In genomic region chr17:78891406-78892061, GRCh38 we compare ENCODE assay signal across 11 cellular contexts. TPM values are rescaled to one million over a fixed set of nuclear protein-coding genes. Genes with fewer than 3 reads are reported as not detected.
DNase-seq lines count a peak whose midpoint lies in the region; ATAC-seq and TF ChIP-seq lines count a peak whose summit lies in the region.
"Had no signal": no experiment of that assay in that cellular context is flagged by ENCODE, and none has a peak within 500 bp of the region (broad histone marks: within the 10 kb centered on the region; RNA-seq: fewer than 3 reads in every experiment).

No MANE protein-coding gene starts in this region.

- no peaks in the 10 kb centered on the region for H3K36me3 Mint-ChIP-seq in activated CD4-positive, alpha-beta memory T cell treated with anti-CD3 and anti-CD28 coated beads, Interleukin-2, amount 10 ng/mL, durations not matched to agents 7 days and 5 days (ENCODE audit: low read depth)
- no peaks in the 10 kb centered on the region for H3K36me3 Mint-ChIP-seq in activated CD4-positive, alpha-beta memory T cell treated with anti-CD3 and anti-CD28 coated beads for 36 hours
- H3K36me3 Mint-ChIP-seq in activated CD8-positive, alpha-beta T cell treated with anti-CD3 and anti-CD28 coated beads for 36 hours (ENCODE audit: low read depth): no peaks in the 10 kb centered on the region
- H3K36me3 Mint-ChIP-seq in memory B cell: peaks cover 9% of the 10 kb centered on the region

- H3K4me3 Mint-ChIP-seq in activated CD4-positive, alpha-beta memory T cell treated with anti-CD3 and anti-CD28 coated beads, Interleukin-2, amount 10 ng/mL, durations not matched to agents 7 days and 5 days: no peak overlapping the region
- H3K4me3 Mint-ChIP-seq in activated CD4-positive, alpha-beta memory T cell treated with anti-CD3 and anti-CD28 coated beads for 36 hours: no peak overlapping the region
- no peak overlapping the region for H3K4me3 Mint-ChIP-seq in activated CD8-positive, alpha-beta T cell treated with anti-CD3 and anti-CD28 coated beads for 36 hours
- peak overlapping the region; percentile 69 for H3K4me3 Mint-ChIP-seq in memory B cell

- no peaks in the 10 kb centered on the region for H3K9me3 ChIP-seq in suprapubic skin

- H3K36me3 ChIP-seq in suprapubic skin: peaks cover 6% of the 10 kb centered on the region

- H3K4me1 ChIP-seq in suprapubic skin: peaks cover 61% of the 10 kb centered on the region

- H3K4me1 Mint-ChIP-seq in activated CD4-positive, alpha-beta memory T cell treated with anti-CD3 and anti-CD28 coated beads, Interleukin-2, amount 10 ng/mL, durations not matched to agents 7 days and 5 days: peaks cover 40% of the 10 kb centered on the region
- H3K4me1 Mint-ChIP-seq in activated CD4-positive, alpha-beta memory T cell treated with anti-CD3 and anti-CD28 coated beads for 36 hours (ENCODE audit: low read depth): peaks cover 31% of the 10 kb centered on the region
- peaks cover 29% of the 10 kb centered on the region for H3K4me1 Mint-ChIP-seq in activated CD8-positive, alpha-beta T cell treated with anti-CD3 and anti-CD28 coated beads for 36 hours (ENCODE audit: low read depth)
- peaks cover 42% of the 10 kb centered on the region for H3K4me1 Mint-ChIP-seq in memory B cell

- no peak for TF ChIP-seq POLR2A in suprapubic skin (IDR thresholded peaks at IDR 0.05)

- no peak for DNase-seq in activated CD4-positive, alpha-beta memory T cell treated with anti-CD3 and anti-CD28 coated beads, Interleukin-2, amount 10 ng/mL, durations not matched to agents 7 days and 5 days
- DNase-seq in activated CD4-positive, alpha-beta memory T cell treated with anti-CD3 and anti-CD28 coated beads for 36 hours: no peak
- no peak for DNase-seq in activated CD8-positive, alpha-beta T cell treated with anti-CD3 and anti-CD28 coated beads for 36 hours
- DNase-seq in memory B cell (ENCODE audit: low spot score in 2 of 2) (no peak), suprapubic skin (ENCODE audit: low spot score in 2 of 2) (peak in 1 of 2 donors; percentile 75), dermis blood vessel endothelial cell (no peak), AG08395 (ENCODE audit: low spot score) (no peak)
- DNase-seq: ACHN, mammary epithelial cell, T1000 had no signal

- TF ChIP-seq CTCF in activated CD8-positive, alpha-beta T cell treated with anti-CD3 and anti-CD28 coated beads for 36 hours (IDR thresholded peaks at IDR 0.05): no peak
- TF ChIP-seq CTCF in suprapubic skin (IDR thresholded peaks at IDR 0.05): no peak

- CTCF ChIA-PET in activated CD4-positive, alpha-beta memory T cell treated with anti-CD3 and anti-CD28 coated beads, Interleukin-2, amount 10 ng/mL, durations not matched to agents 7 days and 5 days (lab: Charles Lee): interaction anchor here (1.5 kb wide), 1 partner anchor 26 kb away, joined by 5 read pairs; no protein-coding TSS in a partner anchor
- CTCF ChIA-PET in activated CD4-positive, alpha-beta memory T cell treated with anti-CD3 and anti-CD28 coated beads for 36 hours (lab: Charles Lee): interaction anchor here (1.1 to 1.9 kb wide), 3 partner anchors 19 to 26 kb away, joined by 3 to 11 read pairs (median 3); no protein-coding TSS in a partner anchor
- CTCF ChIA-PET in activated CD8-positive, alpha-beta T cell treated with anti-CD3 and anti-CD28 coated beads for 36 hours (lab: Charles Lee): interaction anchor here (3.0 kb wide), 1 partner anchor 26 kb away, joined by 12 read pairs; no protein-coding TSS in a partner anchor

- ATAC-seq in activated CD8-positive, alpha-beta T cell treated with anti-CD3 and anti-CD28 coated beads for 36 hours: no peak
- no peak for ATAC-seq in memory B cell (ENCODE audit: low read depth)
- no peak for ATAC-seq in HG02981 (IDR thresholded peaks at IDR 0.05; ENCODE audit: unreplicated experiment)

- POLR2A ChIA-PET in activated CD4-positive, alpha-beta memory T cell treated with anti-CD3 and anti-CD28 coated beads, Interleukin-2, amount 10 ng/mL, durations not matched to agents 7 days and 5 days (lab: Charles Lee): interaction anchor here (1.1 kb wide), 1 partner anchor 32 kb away, joined by 3 read pairs; no protein-coding TSS in a partner anchor
- POLR2A ChIA-PET in activated CD4-positive, alpha-beta memory T cell treated with anti-CD3 and anti-CD28 coated beads for 36 hours (lab: Charles Lee): no interaction called here
- POLR2A ChIA-PET in activated CD8-positive, alpha-beta T cell treated with anti-CD3 and anti-CD28 coated beads for 36 hours (lab: Charles Lee): interaction anchor here (1.4 kb wide), 1 partner anchor 11 kb away, joined by 6 read pairs; the partner anchor contains the start of gene CEP295NL

- H3K27ac Mint-ChIP-seq in activated CD4-positive, alpha-beta memory T cell treated with anti-CD3 and anti-CD28 coated beads, Interleukin-2, amount 10 ng/mL, durations not matched to agents 7 days and 5 days: peak overlapping the region; percentile 78
- H3K27ac Mint-ChIP-seq in activated CD4-positive, alpha-beta memory T cell treated with anti-CD3 and anti-CD28 coated beads for 36 hours: no peak overlapping the region
- peak overlapping the region; percentile 26 for H3K27ac Mint-ChIP-seq in activated CD8-positive, alpha-beta T cell treated with anti-CD3 and anti-CD28 coated beads for 36 hours
- H3K27ac Mint-ChIP-seq in memory B cell: peak overlapping the region; percentile 97

- no peak for TF ChIP-seq EP300 in suprapubic skin (IDR thresholded peaks at IDR 0.05)

- peak overlapping the region; percentile 51 for H3K27ac ChIP-seq in suprapubic skin

- no peak overlapping the region for H3K4me3 ChIP-seq in suprapubic skin

- peaks cover 8% of the 10 kb centered on the region for H3K27me3 Mint-ChIP-seq in activated CD4-positive, alpha-beta memory T cell treated with anti-CD3 and anti-CD28 coated beads, Interleukin-2, amount 10 ng/mL, durations not matched to agents 7 days and 5 days
- peaks cover 3% of the 10 kb centered on the region for H3K27me3 Mint-ChIP-seq in activated CD4-positive, alpha-beta memory T cell treated with anti-CD3 and anti-CD28 coated beads for 36 hours
- no peaks in the 10 kb centered on the region for H3K27me3 Mint-ChIP-seq in activated CD8-positive, alpha-beta T cell treated with anti-CD3 and anti-CD28 coated beads for 36 hours
- H3K27me3 Mint-ChIP-seq in memory B cell: no peaks in the 10 kb centered on the region

- no peaks in the 10 kb centered on the region for H3K9me3 Mint-ChIP-seq in activated CD4-positive, alpha-beta memory T cell treated with anti-CD3 and anti-CD28 coated beads, Interleukin-2, amount 10 ng/mL, durations not matched to agents 7 days and 5 days
- H3K9me3 Mint-ChIP-seq in activated CD4-positive, alpha-beta memory T cell treated with anti-CD3 and anti-CD28 coated beads for 36 hours: no peaks in the 10 kb centered on the region
- no peaks in the 10 kb centered on the region for H3K9me3 Mint-ChIP-seq in activated CD8-positive, alpha-beta T cell treated with anti-CD3 and anti-CD28 coated beads for 36 hours
- H3K9me3 Mint-ChIP-seq in memory B cell: no peaks in the 10 kb centered on the region

- intact Hi-C loops in activated CD4-positive, alpha-beta memory T cell treated with anti-CD3 and anti-CD28 coated beads for 36 hours (cut with micrococcal nuclease): no loop called here
- intact Hi-C loops in activated CD8-positive, alpha-beta T cell treated with anti-CD3 and anti-CD28 coated beads for 36 hours (cut with micrococcal nuclease): no loop called here

- no peaks in the 10 kb centered on the region for H3K27me3 ChIP-seq in suprapubic skin

- 81% methylated on average over 21 of the region's 21 CpGs for WGBS in suprapubic skin

RNA-seq across cellular contexts. Expression of gene CEP295NL, which starts 11.5 kb away (rescaled TPM):
- not detected for total RNA-seq in activated CD4-positive, alpha-beta memory T cell treated with anti-CD3 and anti-CD28 coated beads, Interleukin-2, amount 10 ng/mL, durations not matched to agents 7 days and 5 days
- not detected for total RNA-seq in activated CD4-positive, alpha-beta memory T cell treated with anti-CD3 and anti-CD28 coated beads for 36 hours
- total RNA-seq in activated CD8-positive, alpha-beta T cell treated with anti-CD3 and anti-CD28 coated beads for 36 hours: under 1 TPM in 1 of 2 experiments, not detected in 1; 0.18 TPM
- total RNA-seq in suprapubic skin (10 to 100 TPM in 1 of 4 donors, 1 to 10 TPM in 3; 2.4 to 11.1 (median 3.5) TPM), dermis blood vessel endothelial cell (1.5 and 5.1 TPM in 2 replicates)

RNA-seq across cellular contexts. Expression of gene TIMP2, which starts 33.7 kb away (rescaled TPM):
- 1 to 10 TPM; 3.3 TPM for total RNA-seq in activated CD4-positive, alpha-beta memory T cell treated with anti-CD3 and anti-CD28 coated beads, Interleukin-2, amount 10 ng/mL, durations not matched to agents 7 days and 5 days
- total RNA-seq in activated CD4-positive, alpha-beta memory T cell treated with anti-CD3 and anti-CD28 coated beads for 36 hours: 1 to 10 TPM; 1.1 TPM
- total RNA-seq in activated CD8-positive, alpha-beta T cell treated with anti-CD3 and anti-CD28 coated beads for 36 hours: 1 to 10 TPM; 2.4 to 2.5 TPM
- 100 to 1,000 TPM in 1 of 4 donors, 10 to 100 TPM in 3; 48.4 to 114 (median 76.0) TPM for total RNA-seq in suprapubic skin
- total RNA-seq in dermis blood vessel endothelial cell: 57.9 and 95.3 TPM in 2 replicates

RNA-seq across cellular contexts. Expression of gene USP36, which starts 50.9 kb away (rescaled TPM):
- total RNA-seq in activated CD4-positive, alpha-beta memory T cell treated with anti-CD3 and anti-CD28 coated beads, Interleukin-2, amount 10 ng/mL, durations not matched to agents 7 days and 5 days: 10 to 100 TPM; 95.4 to 96.8 TPM
- 10 to 100 TPM; 71.2 to 74.3 TPM for total RNA-seq in activated CD4-positive, alpha-beta memory T cell treated with anti-CD3 and anti-CD28 coated beads for 36 hours
- 10 to 100 TPM; 86.3 to 93.2 TPM for total RNA-seq in activated CD8-positive, alpha-beta T cell treated with anti-CD3 and anti-CD28 coated beads for 36 hours
- 100 to 1,000 TPM in 1 of 4 donors, 10 to 100 TPM in 3; 60.1 to 118 (median 74.4) TPM for total RNA-seq in suprapubic skin
- total RNA-seq in dermis blood vessel endothelial cell: 22.8 and 24.7 TPM in 2 replicates

Comparison
In these comparisons a context has a peak if more than half of its experiments do, and no peak if none do; other contexts are left out.
1. RNA of gene TIMP2, which starts 33.7 kb away (total RNA-seq): 48.4 to 114 TPM in suprapubic skin and 57.9 to 95.3 TPM in dermis blood vessel endothelial cell; 3.3 TPM in activated CD4-positive, alpha-beta memory T cell treated with anti-CD3 and anti-CD28 coated beads, Interleukin-2, amount 10 ng/mL, durations not matched to agents 7 days and 5 days, 2.4 to 2.5 TPM in activated CD8-positive, alpha-beta T cell treated with anti-CD3 and anti-CD28 coated beads for 36 hours and 1.1 TPM in activated CD4-positive, alpha-beta memory T cell treated with anti-CD3 and anti-CD28 coated beads for 36 hours; every median in the first group is over 10 times any median in the second.